Comparison of ENCODE assay signal across 8 cellular contexts in genomic region chr1:8424539-8425116, GRCh38.
DNase-seq lines count a peak whose midpoint lies in the region; ATAC-seq and TF ChIP-seq lines count a peak whose summit lies in the region.

No MANE protein-coding gene starts in this region.

- H3K4me3 ChIP-seq in gastroesophageal sphincter = peak overlapping the region; percentile 74 to 97
- peak overlapping the region; percentile 81 for H3K4me3 ChIP-seq in osteoblast (ENCODE audit: insufficient read depth, low read length)

- no peaks in the 10 kb centered on the region for H3K27me3 ChIP-seq in gastroesophageal sphincter
- no peaks in the 10 kb centered on the region for H3K27me3 ChIP-seq in osteoblast (ENCODE audit: insufficient read depth, low read length)

- H3K36me3 ChIP-seq in gastroesophageal sphincter (no peaks in the 10 kb centered on the region), osteoblast (ENCODE audit: insufficient read depth, low read length) (peaks cover 14% of the 10 kb centered on the region)

- TF ChIP-seq CTCF in gastroesophageal sphincter (IDR thresholded peaks at IDR 0.05) (no peak), osteoblast (IDR thresholded peaks at IDR 0.05; ENCODE audit: extremely low read depth, low read depth, low read length) (no peak)

- peaks cover 12% of the 10 kb centered on the region for H4K20me1 ChIP-seq in osteoblast (ENCODE audit: insufficient read depth, low read length)

- H3K27ac ChIP-seq in gastroesophageal sphincter = peak overlapping the region; percentile 95 to 100 (median 98)
- H3K27ac ChIP-seq in osteoblast (ENCODE audit: low read depth, low read length) = peak overlapping the region; percentile 76

- TF ChIP-seq POLR2A in gastroesophageal sphincter (IDR thresholded peaks at IDR 0.05) = no peak

- no peak for TF ChIP-seq EP300 in gastroesophageal sphincter (IDR thresholded peaks at IDR 0.05)

- H3K79me2 ChIP-seq in osteoblast (ENCODE audit: insufficient read depth, low read length) = peaks cover 62% of the 10 kb centered on the region

- 24 to 38% methylated on average over 8 to 9 of the region's 9 CpGs for WGBS in gastroesophageal sphincter (ENCODE audit: low coverage in 1 of 2), 2 donors

- peak; percentile 19 for ATAC-seq in gastroesophageal sphincter
- no peak for ATAC-seq in GM21367 (IDR thresholded peaks at IDR 0.05; ENCODE audit: unreplicated experiment)

- peak; percentile 23 for DNase-seq in activated CD4-positive, alpha-beta T cell treated with anti-CD3 and anti-CD28 coated beads for 1 hour
- DNase-seq in activated CD4-positive, alpha-beta T cell treated with anti-CD3 and anti-CD28 coated beads, Interleukin-2, amount 50 U/mL, for 1 hour = no peak
- DNase-seq in NCI-H82 (lab: John Stamatoyannopoulos, UW) (peak; percentile 55), activated T-helper 1 cell treated with Interleukin-2 at 50 U/mL for 16 hours (ENCODE audit: low read depth) (peak; percentile 33), osteoblast (ENCODE audit: insufficient read length, low spot score, missing footprints) (no peak), NCI-H1694 (lab: John Stamatoyannopoulos, UW) (no peak)

- H3K4me1 ChIP-seq in gastroesophageal sphincter = peaks cover 5 to 50% (median 16%) of the 10 kb centered on the region in 3 donors
- peaks cover 35% of the 10 kb centered on the region for H3K4me1 ChIP-seq in osteoblast (ENCODE audit: insufficient read depth, low read length)

- H3K9me3 ChIP-seq in gastroesophageal sphincter (no peaks in the 10 kb centered on the region), osteoblast (ENCODE audit: low read depth, low read length) (no peaks in the 10 kb centered on the region)

- peak overlapping the region; percentile 90 for H3K4me2 ChIP-seq in osteoblast (ENCODE audit: insufficient read depth, low read length)

- peak overlapping the region; percentile 77 for H2AFZ ChIP-seq in osteoblast (ENCODE audit: low read length)

Comparison
In these comparisons a context has a peak if more than half of its experiments do, and no peak if none do; other contexts are left out.
1. DNase-seq: peak in activated CD4-positive, alpha-beta T cell treated with anti-CD3 and anti-CD28 coated beads for 1 hour (single experiment), NCI-H82 (single experiment) and activated T-helper 1 cell treated with Interleukin-2 at 50 U/mL for 16 hours (single experiment); none in activated CD4-positive, alpha-beta T cell treated with anti-CD3 and anti-CD28 coated beads, Interleukin-2, amount 50 U/mL, for 1 hour (single experiment), osteoblast (single experiment) and NCI-H1694 (single experiment).